10 cellular contexts compared by ENCODE assay signal in the genomic region with DNA sequence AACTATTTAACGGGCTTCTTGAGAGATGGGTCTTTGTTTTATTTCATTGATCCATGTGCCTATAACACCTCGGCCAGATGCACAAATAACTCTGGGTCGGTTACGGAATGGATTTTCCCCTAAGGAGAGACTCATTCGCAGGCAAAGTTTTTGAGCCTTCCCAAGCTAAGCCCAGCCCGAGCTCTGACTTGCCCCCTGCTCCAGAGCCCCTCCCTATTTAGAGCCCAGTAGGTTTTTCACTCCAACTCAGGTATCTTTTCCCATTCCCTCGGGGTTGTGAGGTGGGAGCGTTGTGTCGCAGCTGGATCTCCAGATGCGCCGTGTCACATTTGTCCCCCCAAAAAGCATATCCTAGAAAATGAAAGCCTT. TPM values are rescaled to one million over a fixed set of nuclear protein-coding genes. Genes with fewer than 3 reads are reported as not detected.
DNase-seq lines count a peak whose midpoint lies in the region; ATAC-seq and TF ChIP-seq lines count a peak whose summit lies in the region.
"Had no signal": no experiment of that assay in that cellular context is flagged by ENCODE, and none has a peak within 500 bp of the region (broad histone marks: within the 10 kb centered on the region; RNA-seq: fewer than 3 reads in every experiment).

No MANE protein-coding gene starts in this region.

- no peak overlapping the region for H4K91ac ChIP-seq in H9 (ENCODE audit: insufficient read length, low read depth, low read length)

- ATAC-seq in left lung (no peak), mucosa of descending colon (no peak)

- no peak for TF ChIP-seq POLR2A in adrenal gland (IDR thresholded peaks at IDR 0.05)

- no peak overlapping the region; the same call in 1 of the 2 replicates for H3K14ac ChIP-seq in H9 (ENCODE audit: insufficient read depth, low read length)

- H3K4me1 ChIP-seq in H9 (ENCODE audit: insufficient read depth, low read length): no peaks in the 10 kb centered on the region
- H3K4me1 ChIP-seq in left lung: peaks cover 4 to 11% of the 10 kb centered on the region in 2 donors
- peaks cover 0 to 15% (median 14%) of the 10 kb centered on the region in 5 donors for H3K4me1 ChIP-seq in subcutaneous abdominal adipose tissue (ENCODE audit: control insufficient read depth in 5 of 5, insufficient read depth in 5 of 5, low read length in 5 of 5)
- H3K4me1 ChIP-seq in mucosa of descending colon (ENCODE audit: low read depth): peaks cover 7% of the 10 kb centered on the region
- no peaks in the 10 kb centered on the region for H3K4me1 ChIP-seq in adrenal gland (replicated peaks in 1 of 2)

- H3K56ac ChIP-seq in H9 (ENCODE audit: insufficient read length, low read depth, low read length): no peak overlapping the region

- H3K9ac ChIP-seq in H9 (ENCODE audit: extremely low read depth, insufficient read length, low read length) (no peak overlapping the region), subcutaneous abdominal adipose tissue (ENCODE audit: low read length in 5 of 5) (peak overlapping the region in 1 of 5 donors; percentile 26)

- no peaks in the 10 kb centered on the region for H3K36me3 Mint-ChIP-seq in H9 (ENCODE audit: insufficient read depth in 1 of 3, low read depth in 3 of 3)
- H3K36me3 Mint-ChIP-seq in chondrocyte (ENCODE audit: low read depth): no peaks in the 10 kb centered on the region

- H3K27ac ChIP-seq in H9 (ENCODE audit: insufficient read length, low read depth, low read length) (no peak overlapping the region), left lung (no peak overlapping the region), subcutaneous abdominal adipose tissue (ENCODE audit: low read depth, low read length) (no peak overlapping the region), adrenal gland (no peak overlapping the region)

- H2BK5ac ChIP-seq in H9 (ENCODE audit: insufficient read length, low read length): no peak overlapping the region

- H3K27me3 ChIP-seq in H9 (ENCODE audit: insufficient read depth, low read length) (peaks cover 3% of the 10 kb centered on the region; the same call in 1 of the 2 replicates), left lung (peaks cover 34 to 60% of the 10 kb centered on the region in 2 donors), subcutaneous abdominal adipose tissue (ENCODE audit: control insufficient read depth in 5 of 5, insufficient read depth in 4 of 5, low read length in 5 of 5) (peaks cover 9 to 31% (median 29%) of the 10 kb centered on the region in 5 donors), adrenal gland (peaks cover 5% of the 10 kb centered on the region)

- no peak overlapping the region for H3K18ac ChIP-seq in H9 (ENCODE audit: insufficient read length, low read depth, low read length)

- H3K36me3 ChIP-seq in left lung (no peaks in the 10 kb centered on the region), subcutaneous abdominal adipose tissue (ENCODE audit: control insufficient read depth in 5 of 5, insufficient read depth in 5 of 5, low read length in 5 of 5) (no peaks in the 10 kb centered on the region), mucosa of descending colon (ENCODE audit: low read depth) (no peaks in the 10 kb centered on the region), adrenal gland (replicated peaks in 1 of 2) (no peaks in the 10 kb centered on the region)

- no peaks in the 10 kb centered on the region for H4K20me1 ChIP-seq in H9 (ENCODE audit: control insufficient read depth, insufficient read depth, insufficient read length)

- intact Hi-C loops in left lung (cut with DNase I) (loop anchor here in 1 of 2 donors (10.0 kb wide), 1 partner anchor 410 kb away; no protein-coding TSS in a partner anchor), mucosa of descending colon (cut with DNase I, micrococcal nuclease) (loop anchor here (5.0 to 10.0 kb wide), 2 partner anchors 240 to 408 kb away; no protein-coding TSS in a partner anchor), adrenal gland (cut with DNase I) (loop anchor here in 1 of 2 donors (10.0 kb wide), 1 partner anchor 410 kb away; no protein-coding TSS in a partner anchor)

- H2BK20ac ChIP-seq in H9 (ENCODE audit: low read depth, low read length, poor library complexity, severe bottlenecking): no peak overlapping the region

- H3K9me3 Mint-ChIP-seq in H9 (no peaks in the 10 kb centered on the region), chondrocyte (ENCODE audit: low read depth) (no peaks in the 10 kb centered on the region)

- peak overlapping the region; percentile 93 for H3K4me2 ChIP-seq in H9 (ENCODE audit: insufficient read depth, insufficient read length, low read length)

- no peak overlapping the region for H3T11ph ChIP-seq in H9 (ENCODE audit: low read length)

- peaks cover 41% of the 10 kb centered on the region for H3K27me3 Mint-ChIP-seq in H9 (ENCODE audit: low read depth)
- H3K27me3 Mint-ChIP-seq in chondrocyte (ENCODE audit: low read depth): no peaks in the 10 kb centered on the region

- no peak overlapping the region for H4K8ac ChIP-seq in H9 (replicated peaks; ENCODE audit: insufficient read length, low read depth, low read length)

- no peak overlapping the region for H2BK15ac ChIP-seq in H9 (ENCODE audit: low read depth, low read length)

- no peak overlapping the region for H3K4ac ChIP-seq in H9 (ENCODE audit: low read depth, low read length)

- H2BK120ac ChIP-seq in H9 (ENCODE audit: low read depth, low read length, poor library complexity, severe bottlenecking): no peak overlapping the region

- no peaks in the 10 kb centered on the region for H3K79me1 ChIP-seq in H9 (ENCODE audit: insufficient read depth, low read depth, low read length, poor library complexity, severe bottlenecking)

- H3K23ac ChIP-seq in H9 (ENCODE audit: insufficient read length, low read depth, low read length): no peak overlapping the region

- no peak overlapping the region for H3K27ac Mint-ChIP-seq in H9
- peak overlapping the region; percentile 53 for H3K27ac Mint-ChIP-seq in chondrocyte (ENCODE audit: unreplicated experiment)

- TF ChIP-seq CTCF in H9 (conservative IDR thresholded peaks at IDR 0.05): no peak
- no peak for TF ChIP-seq CTCF in chondrocyte (IDR thresholded peaks at IDR 0.05)
- no peak for TF ChIP-seq CTCF in left lung (IDR thresholded peaks at IDR 0.05)
- no peak for TF ChIP-seq CTCF in mucosa of descending colon (IDR thresholded peaks at IDR 0.05)
- no peak for TF ChIP-seq CTCF in adrenal gland (IDR thresholded peaks at IDR 0.05)

- no peaks in the 10 kb centered on the region for H3K9me3 ChIP-seq in H9 (ENCODE audit: control insufficient read depth, low read depth, low read length)
- no peaks in the 10 kb centered on the region for H3K9me3 ChIP-seq in left lung
- no peaks in the 10 kb centered on the region for H3K9me3 ChIP-seq in subcutaneous abdominal adipose tissue (ENCODE audit: control insufficient read depth in 5 of 5, low read length in 5 of 5)
- H3K9me3 ChIP-seq in mucosa of descending colon: no peaks in the 10 kb centered on the region
- H3K9me3 ChIP-seq in adrenal gland (replicated peaks in 1 of 3): no peaks in the 10 kb centered on the region

- peaks cover 14 to 15% of the 10 kb centered on the region in 2 experiments for H3K4me1 Mint-ChIP-seq in H9
- peaks cover 38% of the 10 kb centered on the region for H3K4me1 Mint-ChIP-seq in chondrocyte (ENCODE audit: low read depth)

- H3K4me3 Mint-ChIP-seq in H9 (peak overlapping the region; percentile 71 to 86), chondrocyte (ENCODE audit: unreplicated experiment) (peak overlapping the region; percentile 82)

- no peak overlapping the region for H2AK5ac ChIP-seq in H9 (ENCODE audit: insufficient read length, low read length)

- H2BK12ac ChIP-seq in H9 (ENCODE audit: insufficient read length, low read depth, low read length): no peak overlapping the region

- no peak overlapping the region for H2AFZ ChIP-seq in H9 (ENCODE audit: low read length)

- no peaks in the 10 kb centered on the region for H3K79me2 ChIP-seq in H9 (ENCODE audit: insufficient read depth, low read length)

- H4K5ac ChIP-seq in H9 (ENCODE audit: insufficient read length, low read depth, low read length): no peak overlapping the region

- peaks cover 12% of the 10 kb centered on the region for H3K23me2 ChIP-seq in H9 (ENCODE audit: insufficient read length, low read depth, low read length, poor library complexity, severe bottlenecking)

- H3K4me3 ChIP-seq in left lung (peak overlapping the region; percentile 19 to 27), subcutaneous abdominal adipose tissue (ENCODE audit: low read depth in 1 of 5, low read length in 5 of 5) (peak overlapping the region; percentile 54 to 74 (median 63)), mucosa of descending colon (no peak overlapping the region), adrenal gland (peak overlapping the region in 2 of 4 donors; percentile 40 to 44)
- H3K4me3 ChIP-seq: lung had no signal

- no CpG with 5 or more reads among the region's 11 CpGs for WGBS in H9 (ENCODE audit: extremely low coverage, insufficient read length, low lambda C conversion rate)
- WGBS in adrenal gland, 4 donors: 8 to 15% (median 12%) methylated on average over 9 to 11 of the region's 11 CpGs

- DNase-seq in H9 (no peak), chondrocyte (ENCODE audit: low spot score) (no peak), left lung (no peak), mucosa of descending colon (no peak), activated T-cell treated with anti-CD3 and anti-CD28 coated beads for 4 hours (no peak), adrenal gland (no peak), NOMO-1 treated with dmso at 0.1 percent for 144 hours (lab: John Stamatoyannopoulos, UW; ENCODE audit: unreplicated experiment) (no peak)
- DNase-seq: caudate nucleus had no signal

RNA-seq across cellular contexts. Expression of gene MYOCD, which starts 0.8 kb away (rescaled TPM):
- total RNA-seq in H9 (2021) (0.17 and 0.39 TPM in 2 replicates), chondrocyte (0.73 to 12.9 TPM (median 11.9 TPM) in 3 replicates), left lung (1 to 10 TPM; 3.3 to 5.4 TPM), mucosa of descending colon (100 to 1,000 TPM in 1 of 3 donors, 1 to 10 TPM in 2; 2.8 to 136 (median 9.4) TPM), adrenal gland (1 to 10 TPM in 5 of 8 donors, under 1 TPM in 3; 0.18 to 4.3 (median 1.5) TPM)
- polyA plus RNA-seq in adrenal gland: under 1 TPM; 0.57 to 0.97 (median 0.77) TPM
